Comparison of ENCODE assay signal across 9 cellular contexts in the genomic region with DNA sequence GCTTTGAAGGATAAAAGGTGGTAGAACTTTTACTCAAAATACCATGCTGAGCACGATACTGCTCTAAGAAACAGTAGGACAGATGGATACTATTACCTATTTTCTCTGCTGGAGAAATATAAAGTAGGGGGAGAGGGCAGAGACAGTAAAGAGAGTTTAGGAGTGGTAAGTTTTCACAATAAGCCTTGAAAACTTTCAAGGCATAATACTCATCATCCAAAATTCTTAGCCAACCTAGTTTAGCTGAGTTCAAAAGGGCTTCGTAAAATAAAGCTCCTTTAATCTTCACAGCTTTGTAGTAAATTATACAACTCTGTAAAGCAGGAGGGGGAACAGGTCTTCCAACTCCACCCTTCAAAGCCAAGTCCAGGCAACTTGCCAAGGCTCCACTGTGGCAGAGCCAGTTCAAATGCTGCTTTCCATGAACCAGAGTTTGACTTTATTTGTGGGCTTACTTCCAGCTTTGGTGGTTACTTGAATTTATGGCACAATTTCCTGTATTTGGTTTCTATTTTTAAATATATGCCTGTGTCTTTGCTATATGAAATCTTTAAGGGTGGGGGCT. TPM values are rescaled to one million over a fixed set of nuclear protein-coding genes. Genes with fewer than 3 reads are reported as not detected.
A peak's percentile ranks its signal among the peaks of the same experiment; 100 is the strongest.
DNase-seq lines count a peak whose midpoint lies in the region; ATAC-seq, FAIRE-seq and TF ChIP-seq lines count a peak whose summit lies in the region.
"Had no signal": no experiment of that assay in that cellular context is flagged by ENCODE, and none has a peak within 500 bp of the region (broad histone marks: within the 10 kb centered on the region; RNA-seq: fewer than 3 reads in every experiment).

No MANE protein-coding gene starts in this region.

- intact Hi-C loops in pancreas (cut with DNase I): no loop called here

- H3K27me3 ChIP-seq in pancreas: no peaks in the 10 kb centered on the region

- no peak overlapping the region for H3K4me3 ChIP-seq in pancreas

- peaks cover 6 to 25% (median 23%) of the 10 kb centered on the region in 3 donors for H3K4me1 ChIP-seq in pancreas

- peaks cover 74% of the 10 kb centered on the region for H3K36me3 Mint-ChIP-seq in endothelial cell (ENCODE audit: low read depth, unreplicated experiment)

- H3K9me3 ChIP-seq in pancreas: no peaks in the 10 kb centered on the region

- H3K27me3 Mint-ChIP-seq in endothelial cell (ENCODE audit: unreplicated experiment): no peaks in the 10 kb centered on the region

- no peak overlapping the region for H3K27ac Mint-ChIP-seq in endothelial cell (ENCODE audit: unreplicated experiment)

- H3K27ac ChIP-seq in pancreas: peak overlapping the region in 2 of 4 donors; percentile 48 to 64

- no peaks in the 10 kb centered on the region for H3K9me3 Mint-ChIP-seq in endothelial cell (ENCODE audit: unreplicated experiment)

- peaks cover 36% of the 10 kb centered on the region for H3K4me1 Mint-ChIP-seq in endothelial cell (ENCODE audit: unreplicated experiment)

- TF ChIP-seq CTCF in endothelial cell (IDR thresholded peaks at IDR 0.05; ENCODE audit: unreplicated experiment) (no peak), pancreas (IDR thresholded peaks at IDR 0.05) (no peak)

- H3K4me3 Mint-ChIP-seq in endothelial cell (ENCODE audit: unreplicated experiment): peak overlapping the region; percentile 43

- DNase-seq in DMS153 treated with DMSO at 0.1 percent for 48 hours (lab: John Stamatoyannopoulos, UW; ENCODE audit: unreplicated experiment): peak; percentile 58
- peak; percentile 28 for DNase-seq in NCI-H1694 (lab: John Stamatoyannopoulos, UW)
- DNase-seq in endothelial cell (ENCODE audit: low spot score): no peak
- DNase-seq in pancreas: peak; percentile 83 to 93 (median 92)
- no peak for DNase-seq in NCI-H2227 (lab: John Stamatoyannopoulos, UW; ENCODE audit: unreplicated experiment)
- no peak for DNase-seq in frontal cortex (ENCODE audit: low spot score in 2 of 2)
- DNase-seq: cortex of kidney had no signal

- 23 to 37% methylated on average over 2 of the region's 2 CpGs for WGBS in pancreas, 2 donors

- peak; percentile 88 for FAIRE-seq in pancreas (lab: Jason Lieb, UNC)
- no peak for FAIRE-seq in frontal cortex (lab: Jason Lieb, UNC)

- ATAC-seq in pancreas (peak; percentile 84 to 95 (median 92)), GM18873 (IDR thresholded peaks at IDR 0.05; ENCODE audit: low FRiP score, unreplicated experiment) (no peak), HG02938 (IDR thresholded peaks at IDR 0.05; ENCODE audit: unreplicated experiment) (no peak)

- peaks cover 0 to 44% (median 12%) of the 10 kb centered on the region in 3 donors for H3K36me3 ChIP-seq in pancreas

RNA-seq across cellular contexts. Expression of a gene that starts 15.5 kb away (rescaled TPM):
- not detected for total RNA-seq in endothelial cell (ENCODE audit: unreplicated experiment)
- total RNA-seq in pancreas: not detected
- under 1 TPM; 0.35 to 0.80 TPM for polyA plus RNA-seq in pancreas
- not detected for total RNA-seq in frontal cortex

RNA-seq across cellular contexts. Expression of a gene that starts 19.0 kb away (rescaled TPM):
- total RNA-seq in endothelial cell (ENCODE audit: unreplicated experiment) (29.8 TPM), pancreas (10 to 100 TPM; 18.1 to 23.3 (median 21.5) TPM), frontal cortex (31.4 TPM)
- 10 to 100 TPM; 19.4 to 21.5 TPM for polyA plus RNA-seq in pancreas

RNA-seq across cellular contexts. Expression of a gene that starts 31.7 kb away (rescaled TPM):
- 325 TPM for total RNA-seq in endothelial cell (ENCODE audit: unreplicated experiment)
- 10 to 100 TPM; 24.9 to 55.2 (median 31.9) TPM for total RNA-seq in pancreas
- polyA plus RNA-seq in pancreas: 10 to 100 TPM in 1 of 2 donors, 1 to 10 TPM in 1; 8.4 to 19.8 TPM
- total RNA-seq in frontal cortex: 11.0 TPM

Comparison
In these comparisons a context has a peak if more than half of its experiments do, and no peak if none do; other contexts are left out.
1. DNase-seq: peak in DMS153 treated with DMSO at 0.1 percent for 48 hours (single experiment), NCI-H1694 (single experiment) and pancreas (6 of 6); none in endothelial cell (single experiment), NCI-H2227 (single experiment) and frontal cortex (0 of 2).
2. ATAC-seq: peak in pancreas (4 of 4); none in GM18873 (single experiment) and HG02938 (single experiment).